In genomic region chr2:11748861-11749645, GRCh38 we compare ENCODE assay signal across 10 cellular contexts. TPM values are rescaled to one million over a fixed set of nuclear protein-coding genes. Genes with fewer than 3 reads are reported as not detected.
DNase-seq lines count a peak whose midpoint lies in the region; ATAC-seq, FAIRE-seq and TF ChIP-seq lines count a peak whose summit lies in the region.
"Had no signal": no experiment of that assay in that cellular context is flagged by ENCODE, and none has a peak within 500 bp of the region (broad histone marks: within the 10 kb centered on the region; RNA-seq: fewer than 3 reads in every experiment).

No MANE protein-coding gene starts in this region.

- no peak overlapping the region for H3K4me3 ChIP-seq in astrocyte (ENCODE audit: insufficient read depth, low read depth, low read length)
- H3K4me3 ChIP-seq: cardiac muscle cell had no signal

- no peaks in the 10 kb centered on the region for H3K9me3 Mint-ChIP-seq in IgD-negative memory B cell
- peaks cover 4% of the 10 kb centered on the region for H3K9me3 Mint-ChIP-seq in astrocyte (ENCODE audit: unreplicated experiment)
- no peaks in the 10 kb centered on the region for H3K9me3 Mint-ChIP-seq in naive thymus-derived CD8-positive, alpha-beta T cell

- no peak for TF ChIP-seq CTCF in C4-2B (conservative IDR thresholded peaks at IDR 0.05)
- TF ChIP-seq CTCF in astrocyte (IDR thresholded peaks at IDR 0.05; ENCODE audit: insufficient read depth, low read depth, low read length) = no peak

- peaks cover 58 to 72% (median 62%) of the 10 kb centered on the region in 3 donors for H3K4me1 Mint-ChIP-seq in IgD-negative memory B cell
- H3K4me1 Mint-ChIP-seq in astrocyte (ENCODE audit: low read depth, unreplicated experiment) = peaks cover 47% of the 10 kb centered on the region
- peaks cover 52 to 89% (median 79%) of the 10 kb centered on the region in 4 donors for H3K4me1 Mint-ChIP-seq in naive thymus-derived CD8-positive, alpha-beta T cell

- H3K36me3 ChIP-seq in astrocyte (ENCODE audit: insufficient read depth, low read length) = no peaks in the 10 kb centered on the region
- H3K36me3 ChIP-seq: cardiac muscle cell had no signal

- DNase-seq in astrocyte (ENCODE audit: low read depth) (no peak), NCI-H2029 treated with DMSO at 0.1 percent for 48 hours (lab: John Stamatoyannopoulos, UW) (no peak), UCSD-AML1 (lab: John Stamatoyannopoulos, UW; ENCODE audit: unreplicated experiment) (no peak), GDM1 (lab: John Stamatoyannopoulos, UW) (no peak)
- peak in 1 of 10 donors; percentile 1 for DNase-seq in naive thymus-derived CD8-positive, alpha-beta T cell
- no peak for DNase-seq in stimulated activated naive CD4-positive, alpha-beta T cell (lab: John Stamatoyannopoulos, UW)
- DNase-seq: DMS79 treated with DMSO at 0.1 percent for 48 hours had no signal

- H3K27me3 ChIP-seq in astrocyte (ENCODE audit: insufficient read depth, low read length) = no peaks in the 10 kb centered on the region
- H3K27me3 ChIP-seq: cardiac muscle cell had no signal

- peak overlapping the region; percentile 92; the same call in 1 of the 2 replicates for H3K27ac ChIP-seq in C4-2B
- H3K27ac ChIP-seq in astrocyte (ENCODE audit: low read depth, low read length) = no peak overlapping the region

- H3K27ac Mint-ChIP-seq in IgD-negative memory B cell = peak overlapping the region; percentile 93 to 98 (median 97)
- no peak overlapping the region for H3K27ac Mint-ChIP-seq in astrocyte (ENCODE audit: unreplicated experiment)
- H3K27ac Mint-ChIP-seq in naive thymus-derived CD8-positive, alpha-beta T cell = peak overlapping the region; percentile 82 to 98 (median 94)

- H3K4me3 Mint-ChIP-seq in IgD-negative memory B cell (peak overlapping the region; percentile 85 to 97 (median 90)), astrocyte (ENCODE audit: unreplicated experiment) (no peak overlapping the region)
- H3K4me3 Mint-ChIP-seq in naive thymus-derived CD8-positive, alpha-beta T cell = peak overlapping the region; percentile 42 to 95 (median 90)

- POLR2A ChIA-PET in naive thymus-derived CD8-positive, alpha-beta T cell (lab: Charles Lee) = no interaction called here

- H2AFZ ChIP-seq in astrocyte (ENCODE audit: low read depth, low read length) = no peak overlapping the region

- no peaks in the 10 kb centered on the region for H3K36me3 Mint-ChIP-seq in IgD-negative memory B cell
- H3K36me3 Mint-ChIP-seq in astrocyte (ENCODE audit: low read depth, unreplicated experiment) = no peaks in the 10 kb centered on the region
- H3K36me3 Mint-ChIP-seq in naive thymus-derived CD8-positive, alpha-beta T cell = no peaks in the 10 kb centered on the region

- no peak for ATAC-seq in naive thymus-derived CD8-positive, alpha-beta T cell

- no peaks in the 10 kb centered on the region for H3K9me3 ChIP-seq in astrocyte (ENCODE audit: insufficient read depth, low read depth, low read length)

- H3K9ac ChIP-seq in astrocyte (ENCODE audit: low read length) = no peak overlapping the region

- H3K27me3 Mint-ChIP-seq in IgD-negative memory B cell = no peaks in the 10 kb centered on the region
- no peaks in the 10 kb centered on the region for H3K27me3 Mint-ChIP-seq in astrocyte (ENCODE audit: low read depth, unreplicated experiment)
- H3K27me3 Mint-ChIP-seq in naive thymus-derived CD8-positive, alpha-beta T cell = no peaks in the 10 kb centered on the region

- peak overlapping the region; percentile 89 for H3K4me2 ChIP-seq in astrocyte (ENCODE audit: low read length)

- peaks cover 66% of the 10 kb centered on the region for H4K20me1 ChIP-seq in astrocyte (ENCODE audit: insufficient read depth, low read length)

- FAIRE-seq in astrocyte (lab: Jason Lieb, UNC) = no peak

- H3K4me1 ChIP-seq in astrocyte (ENCODE audit: insufficient read depth, low read length) = peaks cover 46% of the 10 kb centered on the region

- H3K79me2 ChIP-seq in astrocyte (ENCODE audit: insufficient read depth, low read length) = peaks cover 67% of the 10 kb centered on the region

RNA-seq across cellular contexts. Expression of gene LPIN1, which starts 2.6 kb away (rescaled TPM):
- 17.3 TPM for polyA plus RNA-seq in IgD-negative memory B cell
- total RNA-seq in astrocyte = 16.1 and 23.4 TPM in 2 replicates
- total RNA-seq in naive thymus-derived CD8-positive, alpha-beta T cell = 10 to 100 TPM; 76.1 to 82.4 TPM
- 10 to 100 TPM; 15.7 to 27.5 (median 19.9) TPM for polyA plus RNA-seq in naive thymus-derived CD8-positive, alpha-beta T cell
